25 cellular contexts compared by ENCODE assay signal in the genomic region with DNA sequence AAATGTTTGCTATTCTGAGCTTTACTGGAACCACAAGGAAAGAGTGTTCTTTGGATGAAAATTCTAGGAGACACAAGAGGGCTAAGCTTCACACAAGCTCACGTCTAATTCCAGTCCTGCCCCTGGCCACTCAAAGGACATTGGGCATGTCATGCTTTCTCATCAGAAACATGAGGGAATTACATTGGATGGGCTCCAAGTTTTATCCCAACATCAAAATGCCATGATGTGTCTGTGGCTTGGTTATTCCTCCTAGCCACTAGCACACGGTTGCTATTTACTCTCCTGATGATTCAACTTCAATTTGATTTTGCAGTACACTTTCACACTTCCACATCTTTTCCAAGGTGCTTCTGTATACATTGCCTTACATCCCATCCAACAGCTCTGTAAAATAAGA.
"Had no signal": no experiment of that assay in that cellular context is flagged by ENCODE, and none has a peak within 500 bp of the region (broad histone marks: within the 10 kb centered on the region; RNA-seq: fewer than 3 reads in every experiment).

No MANE protein-coding gene starts in this region.

- H3K4me3 ChIP-seq: dorsolateral prefrontal cortex, gastrocnemius medialis, left ventricle myocardium inferior, lower lobe of right lung, pancreas, right lobe of liver, spleen, tibial nerve, upper lobe of right lung, vagina had no signal

- H3K9me3 ChIP-seq: gastrocnemius medialis, lower lobe of right lung, pancreas, right lobe of liver, tibial nerve, upper lobe of right lung, vagina had no signal

- FAIRE-seq: pancreas had no signal

- H3K27me3 ChIP-seq: right lobe of liver, upper lobe of right lung, vagina had no signal

- H3K4me1 Mint-ChIP-seq: memory B cell; stimulated activated memory B cell treated with anti-CD40 and anti-IgM and Interleukin-4, amounts not matched to agents 10 μg/mL and 1 μg/mL and 100 μg/mL, for 72 hours had no signal

- H3K27ac Mint-ChIP-seq: memory B cell; mesothelial cell of epicardium; nephron; progenitor cell of endocrine pancreas; stimulated activated memory B cell treated with anti-CD40 and anti-IgM and Interleukin-4, amounts not matched to agents 10 μg/mL and 1 μg/mL and 100 μg/mL, for 72 hours; stimulated activated naive CD8-positive, alpha-beta T cell treated with anti-CD3 and anti-CD28 coated beads, Interleukin-15, Interleukin-2, amounts not matched to agents 100 ng/mL and 50 ng/mL, for 24 hours had no signal

- H3K27ac ChIP-seq: dorsolateral prefrontal cortex, gastrocnemius medialis, left ventricle myocardium inferior, lower lobe of right lung, pancreas, right lobe of liver, spleen, tibial nerve, upper lobe of right lung, vagina had no signal

- H3K36me3 ChIP-seq: gastrocnemius medialis, left ventricle myocardium inferior, lower lobe of right lung, pancreas, right lobe of liver, spleen, tibial nerve, upper lobe of right lung, vagina had no signal

- H3K36me3 Mint-ChIP-seq: memory B cell; mesothelial cell of epicardium; stimulated activated memory B cell treated with anti-CD40 and anti-IgM and Interleukin-4, amounts not matched to agents 10 μg/mL and 1 μg/mL and 100 μg/mL, for 72 hours had no signal

- ATAC-seq: gastrocnemius medialis; lower lobe of right lung; pancreas; right lobe of liver; stimulated activated memory B cell treated with anti-CD40 and anti-IgM and Interleukin-4, amounts not matched to agents 10 μg/mL and 1 μg/mL and 100 μg/mL, for 72 hours; upper lobe of right lung had no signal

- DNase-seq: cortex of kidney; dorsolateral prefrontal cortex; effector CD8-positive, alpha-beta T cell; gastrocnemius medialis; glutamatergic neuron; islet precursor cell; left ventricle myocardium inferior; lower lobe of right lung; occipital lobe; pancreas; retina; right lobe of liver; spleen; stimulated activated CD4-positive, alpha-beta T cell treated with anti-CD3 and anti-CD28 coated beads, Interleukin-15, amount 100 ng/mL, for 24 hours; stimulated activated CD4-positive, alpha-beta T cell treated with anti-CD3 and anti-CD28 coated beads, Interleukin-1b, Interleukin-23, amount 100 ng/mL, for 48 hours; stimulated activated CD4-positive, alpha-beta T cell treated with anti-CD3 and anti-CD28 coated beads, Interleukin-4, amount 100 ng/mL, for 24 hours; upper lobe of right lung had no signal

- H3K27me3 Mint-ChIP-seq: memory B cell; stimulated activated memory B cell treated with anti-CD40 and anti-IgM and Interleukin-4, amounts not matched to agents 10 μg/mL and 1 μg/mL and 100 μg/mL, for 72 hours; stimulated activated naive CD8-positive, alpha-beta T cell treated with anti-CD3 and anti-CD28 coated beads, Interleukin-15, Interleukin-2, amounts not matched to agents 100 ng/mL and 50 ng/mL, for 24 hours had no signal

- H3K9me3 Mint-ChIP-seq: memory B cell; stimulated activated naive CD8-positive, alpha-beta T cell treated with anti-CD3 and anti-CD28 coated beads, Interleukin-15, Interleukin-2, amounts not matched to agents 100 ng/mL and 50 ng/mL, for 24 hours had no signal

- H3K4me3 Mint-ChIP-seq: memory B cell; mesothelial cell of epicardium; nephron; stimulated activated memory B cell treated with anti-CD40 and anti-IgM and Interleukin-4, amounts not matched to agents 10 μg/mL and 1 μg/mL and 100 μg/mL, for 72 hours; stimulated activated naive CD8-positive, alpha-beta T cell treated with anti-CD3 and anti-CD28 coated beads, Interleukin-15, Interleukin-2, amounts not matched to agents 100 ng/mL and 50 ng/mL, for 24 hours had no signal

- H3K4me1 ChIP-seq: gastrocnemius medialis, left ventricle myocardium inferior, lower lobe of right lung, pancreas, right lobe of liver, spleen, tibial nerve, upper lobe of right lung, vagina had no signal
